12 cellular contexts compared by ENCODE assay signal in genomic region chr13:44768775-44769578, GRCh38.
DNase-seq lines count a peak whose midpoint lies in the region; ATAC-seq and TF ChIP-seq lines count a peak whose summit lies in the region.
"Had no signal": no experiment of that assay in that cellular context is flagged by ENCODE, and none has a peak within 500 bp of the region (broad histone marks: within the 10 kb centered on the region; RNA-seq: fewer than 3 reads in every experiment).

No MANE protein-coding gene starts in this region.

- H3K4me1 Mint-ChIP-seq in activated CD8-positive, alpha-beta T cell treated with anti-CD3 and anti-CD28 coated beads, Interleukin-2, amount 10 ng/mL, durations not matched to agents 7 days and 5 days (ENCODE audit: low read depth) = peaks cover 19% of the 10 kb centered on the region
- H3K4me1 Mint-ChIP-seq in stimulated activated naive CD8-positive, alpha-beta T cell treated with anti-CD3 and anti-CD28 coated beads, Interleukin-15, Interleukin-2, amounts not matched to agents 100 ng/mL and 50 ng/mL, for 24 hours (ENCODE audit: low read depth) = peaks cover 35% of the 10 kb centered on the region

- H3K79me2 ChIP-seq in hepatocyte = no peaks in the 10 kb centered on the region

- no peak overlapping the region for H3K4me3 ChIP-seq in hepatocyte
- no peak overlapping the region for H3K4me3 ChIP-seq in testis
- H3K4me3 ChIP-seq: sigmoid colon, tibial nerve had no signal

- TF ChIP-seq POLR2A in testis (IDR thresholded peaks at IDR 0.05) = no peak

- no peak overlapping the region for H3K4me2 ChIP-seq in hepatocyte

- intact Hi-C loops in testis (cut with DNase I; ENCODE audit: low total_unique reads) = no loop called here

- DNase-seq in activated CD4-positive, alpha-beta T cell treated with anti-CD3 and anti-CD28 coated beads for 24 hours (ENCODE audit: low read depth in 2 of 2) = peak; percentile 6 to 19
- no peak for DNase-seq in activated CD4-positive, alpha-beta T cell treated with anti-CD3 and anti-CD28 coated beads for 1 hour
- DNase-seq in activated CD8-positive, alpha-beta T cell treated with anti-CD3 and anti-CD28 coated beads, Interleukin-2, amount 10 ng/mL, durations not matched to agents 7 days and 5 days = no peak
- DNase-seq in hepatocyte (ENCODE audit: low spot score) = peak; percentile 35
- DNase-seq in central memory CD4-positive, alpha-beta T cell = no peak
- DNase-seq in testis = no peak
- no peak for DNase-seq in hypothalamus (lab: John Stamatoyannopoulos, UW)
- DNase-seq: amygdala, NCI-H524 treated with DMSO at 0.1 percent for 48 hours, sigmoid colon had no signal

- no peaks in the 10 kb centered on the region for H3K9me2 ChIP-seq in hepatocyte (replicated peaks; ENCODE audit: insufficient read depth)

- H3K9me3 Mint-ChIP-seq in activated CD8-positive, alpha-beta T cell treated with anti-CD3 and anti-CD28 coated beads, Interleukin-2, amount 10 ng/mL, durations not matched to agents 7 days and 5 days (ENCODE audit: insufficient read depth) = no peaks in the 10 kb centered on the region
- no peaks in the 10 kb centered on the region for H3K9me3 Mint-ChIP-seq in stimulated activated naive CD8-positive, alpha-beta T cell treated with anti-CD3 and anti-CD28 coated beads, Interleukin-15, Interleukin-2, amounts not matched to agents 100 ng/mL and 50 ng/mL, for 24 hours

- H3K27ac ChIP-seq in hepatocyte (peak overlapping the region; percentile 3), testis (no peak overlapping the region)
- H3K27ac ChIP-seq: sigmoid colon, tibial nerve had no signal

- CTCF ChIA-PET in activated CD8-positive, alpha-beta T cell treated with anti-CD3 and anti-CD28 coated beads, Interleukin-2, amount 10 ng/mL, durations not matched to agents 7 days and 5 days (lab: Charles Lee) = no interaction called here

- 64% methylated on average over 6 of the region's 6 CpGs for WGBS in hepatocyte (ENCODE audit: low lambda C conversion rate, missing lambda C conversion rate)
- WGBS in testis, 2 donors = 61 to 74% methylated on average over 6 of the region's 6 CpGs

- H3K9me3 ChIP-seq in hepatocyte (ENCODE audit: low read depth) (no peaks in the 10 kb centered on the region), testis (no peaks in the 10 kb centered on the region)
- H3K9me3 ChIP-seq: sigmoid colon, tibial nerve had no signal

- no peaks in the 10 kb centered on the region for H4K20me1 ChIP-seq in hepatocyte (ENCODE audit: insufficient read depth, poor library complexity, severe bottlenecking)

- peaks cover 3% of the 10 kb centered on the region for H3K27me3 Mint-ChIP-seq in activated CD8-positive, alpha-beta T cell treated with anti-CD3 and anti-CD28 coated beads, Interleukin-2, amount 10 ng/mL, durations not matched to agents 7 days and 5 days (ENCODE audit: low read depth)
- peaks cover 7% of the 10 kb centered on the region for H3K27me3 Mint-ChIP-seq in stimulated activated naive CD8-positive, alpha-beta T cell treated with anti-CD3 and anti-CD28 coated beads, Interleukin-15, Interleukin-2, amounts not matched to agents 100 ng/mL and 50 ng/mL, for 24 hours

- no peak overlapping the region for H2AFZ ChIP-seq in hepatocyte

- H3K27me3 ChIP-seq in hepatocyte (no peaks in the 10 kb centered on the region), testis (no peaks in the 10 kb centered on the region)
- H3K27me3 ChIP-seq: sigmoid colon, tibial nerve had no signal

- H3K4me1 ChIP-seq in hepatocyte (ENCODE audit: insufficient read depth) (peaks cover 20% of the 10 kb centered on the region), testis (peaks cover 4% of the 10 kb centered on the region)

- no peaks in the 10 kb centered on the region for H3K36me3 ChIP-seq in hepatocyte (replicated peaks; ENCODE audit: insufficient read depth, low read depth)
- no peaks in the 10 kb centered on the region for H3K36me3 ChIP-seq in testis (ENCODE audit: low read depth, missing control alignments)
- H3K36me3 ChIP-seq: sigmoid colon, tibial nerve had no signal

- no peak overlapping the region for H3K4me3 Mint-ChIP-seq in activated CD8-positive, alpha-beta T cell treated with anti-CD3 and anti-CD28 coated beads, Interleukin-2, amount 10 ng/mL, durations not matched to agents 7 days and 5 days
- H3K4me3 Mint-ChIP-seq in stimulated activated naive CD8-positive, alpha-beta T cell treated with anti-CD3 and anti-CD28 coated beads, Interleukin-15, Interleukin-2, amounts not matched to agents 100 ng/mL and 50 ng/mL, for 24 hours = peak overlapping the region; percentile 33

- no peaks in the 10 kb centered on the region for H3K36me3 Mint-ChIP-seq in activated CD8-positive, alpha-beta T cell treated with anti-CD3 and anti-CD28 coated beads, Interleukin-2, amount 10 ng/mL, durations not matched to agents 7 days and 5 days (ENCODE audit: low read depth)
- no peaks in the 10 kb centered on the region for H3K36me3 Mint-ChIP-seq in stimulated activated naive CD8-positive, alpha-beta T cell treated with anti-CD3 and anti-CD28 coated beads, Interleukin-15, Interleukin-2, amounts not matched to agents 100 ng/mL and 50 ng/mL, for 24 hours (ENCODE audit: low read depth)

- TF ChIP-seq CTCF in hepatocyte (IDR thresholded peaks at IDR 0.05; ENCODE audit: poor library complexity) (no peak), testis (IDR thresholded peaks at IDR 0.05) (no peak)

- ATAC-seq in activated CD8-positive, alpha-beta T cell treated with anti-CD3 and anti-CD28 coated beads, Interleukin-2, amount 10 ng/mL, durations not matched to agents 7 days and 5 days = peak; percentile 23

- peak overlapping the region; percentile 59 for H3K27ac Mint-ChIP-seq in activated CD8-positive, alpha-beta T cell treated with anti-CD3 and anti-CD28 coated beads, Interleukin-2, amount 10 ng/mL, durations not matched to agents 7 days and 5 days
- H3K27ac Mint-ChIP-seq in stimulated activated naive CD8-positive, alpha-beta T cell treated with anti-CD3 and anti-CD28 coated beads, Interleukin-15, Interleukin-2, amounts not matched to agents 100 ng/mL and 50 ng/mL, for 24 hours = peak overlapping the region; percentile 82

- POLR2A ChIA-PET in activated CD8-positive, alpha-beta T cell treated with anti-CD3 and anti-CD28 coated beads, Interleukin-2, amount 10 ng/mL, durations not matched to agents 7 days and 5 days (lab: Charles Lee) = no interaction called here

Comparison
In these comparisons a context has a peak if more than half of its experiments do, and no peak if none do; other contexts are left out.
1. DNase-seq: peak in activated CD4-positive, alpha-beta T cell treated with anti-CD3 and anti-CD28 coated beads for 24 hours (2 of 2) and hepatocyte (single experiment); none in activated CD4-positive, alpha-beta T cell treated with anti-CD3 and anti-CD28 coated beads for 1 hour (single experiment), activated CD8-positive, alpha-beta T cell treated with anti-CD3 and anti-CD28 coated beads, Interleukin-2, amount 10 ng/mL, durations not matched to agents 7 days and 5 days (single experiment), central memory CD4-positive, alpha-beta T cell (single experiment), testis (single experiment) and hypothalamus (0 of 51).